Comparison of ENCODE assay signal across 8 cellular contexts in genomic region chr10:88582806-88583583, GRCh38. TPM values are rescaled to one million over a fixed set of nuclear protein-coding genes. Genes with fewer than 3 reads are reported as not detected.
DNase-seq lines count a peak whose midpoint lies in the region; ATAC-seq lines count a peak whose summit lies in the region.

Gene RNLS (minus strand): TSS chr10:88583318.

- H3K27me3 ChIP-seq in trophoblast cell (ENCODE audit: insufficient read depth, low read length) (no peaks in the 10 kb centered on the region), thymus (ENCODE audit: control insufficient read depth, insufficient read depth) (no peaks in the 10 kb centered on the region)

- peak within 1 kb of the TSS; percentile 83 for H3K4me3 ChIP-seq in trophoblast cell (ENCODE audit: low read depth, low read length)
- H3K4me3 ChIP-seq in thymus (ENCODE audit: low read length) = peak within 1 kb of the TSS; percentile 90

- H3K9me3 ChIP-seq in trophoblast cell (ENCODE audit: insufficient read depth, low read depth, low read length) (peaks cover 3% of the 10 kb centered on the region), thymus (ENCODE audit: control insufficient read depth) (no peaks in the 10 kb centered on the region)

- peak; percentile 82 for ATAC-seq in HG03442 (IDR thresholded peaks at IDR 0.05; ENCODE audit: unreplicated experiment)
- peak; percentile 96 to 97 for ATAC-seq in left cardiac atrium

- H4K8ac ChIP-seq in trophoblast cell (ENCODE audit: low read depth, low read length) = peak within 1 kb of the TSS; percentile 98

- H3K27ac ChIP-seq in adipose tissue (ENCODE audit: low read depth, low read length) = no peak within 1 kb of the TSS
- peak within 1 kb of the TSS; percentile 76 for H3K27ac ChIP-seq in trophoblast cell (ENCODE audit: low read depth, low read length)
- H3K27ac ChIP-seq in thymus (ENCODE audit: low read depth) = peak within 1 kb of the TSS; percentile 85

- peak within 1 kb of the TSS; percentile 51 for H2BK12ac ChIP-seq in trophoblast cell (ENCODE audit: low read length)

- peak within 1 kb of the TSS; percentile 96 for H3K9ac ChIP-seq in trophoblast cell (ENCODE audit: low read length)

- H3K79me1 ChIP-seq in trophoblast cell (ENCODE audit: low read length) = peaks cover 7% of the 10 kb centered on the region

- peak within 1 kb of the TSS; percentile 93 for H2AFZ ChIP-seq in trophoblast cell (ENCODE audit: insufficient read depth, low read length, poor library complexity)

- H3K79me2 ChIP-seq in trophoblast cell (ENCODE audit: control insufficient read depth, insufficient read depth, low read length, poor library complexity) = peaks cover 3% of the 10 kb centered on the region

- no peak within 1 kb of the TSS for H2AK5ac ChIP-seq in trophoblast cell (ENCODE audit: low read length)

- peak within 1 kb of the TSS; percentile 54 for H2BK5ac ChIP-seq in trophoblast cell (ENCODE audit: low read depth, low read length, poor library complexity)

- peaks cover 0 to 2% of the 10 kb centered on the region in 2 experiments for H3K4me1 ChIP-seq in trophoblast cell (ENCODE audit: control insufficient read depth in 1 of 2, insufficient read depth in 2 of 2, low read length in 2 of 2)
- H3K4me1 ChIP-seq in thymus (ENCODE audit: control insufficient read depth, insufficient read depth, low read length) = no peaks in the 10 kb centered on the region

- no peaks in the 10 kb centered on the region for H3K36me3 ChIP-seq in trophoblast cell (ENCODE audit: control insufficient read depth in 1 of 2, insufficient read depth in 2 of 2, low read length in 2 of 2)
- no peaks in the 10 kb centered on the region for H3K36me3 ChIP-seq in thymus (ENCODE audit: control insufficient read depth, insufficient read depth)

- H4K91ac ChIP-seq in trophoblast cell (ENCODE audit: low read depth, low read length) = peak within 1 kb of the TSS; percentile 85

- WGBS in adipose tissue, 3 donors = 2 to 4% (median 4%) methylated on average over 63 of the region's 63 CpGs
- WGBS in trophoblast cell (ENCODE audit: extremely low coverage, insufficient coverage, insufficient read length) = no CpG with 5 or more reads among the region's 63 CpGs
- 2% methylated on average over 63 of the region's 63 CpGs for WGBS in thymus

- peak within 1 kb of the TSS; percentile 71 for H3K18ac ChIP-seq in trophoblast cell (ENCODE audit: low read length)

- H4K12ac ChIP-seq in trophoblast cell (ENCODE audit: low read depth, low read length) = peak within 1 kb of the TSS; percentile 65

- DNase-seq in Ammon's horn (ENCODE audit: low spot score) (peak; percentile 80), GM19238 (ENCODE audit: insufficient read length, low spot score) (peak; percentile 40), SW 1271 (lab: John Stamatoyannopoulos, UW) (peak; percentile 5 to 62), left cardiac atrium (peak; percentile 79), trophoblast cell (peak; percentile 17 to 40)

- H3K4me2 ChIP-seq in trophoblast cell (ENCODE audit: low read length) = peak within 1 kb of the TSS; percentile 100

- no peak within 1 kb of the TSS for H3K23ac ChIP-seq in trophoblast cell (ENCODE audit: low read length)

- H3K4ac ChIP-seq in trophoblast cell (ENCODE audit: low read depth, low read length) = peak within 1 kb of the TSS; percentile 29

- intact Hi-C loops in left cardiac atrium (cut with DNase I) = loop anchor here in 1 of 2 donors (10.0 kb wide), 1 partner anchor 232 kb away; no protein-coding TSS in a partner anchor

- peak within 1 kb of the TSS; percentile 87 for H3K14ac ChIP-seq in trophoblast cell (ENCODE audit: low read length)

- H2BK120ac ChIP-seq in trophoblast cell (ENCODE audit: insufficient read depth, low read length, poor library complexity) = peak within 1 kb of the TSS; percentile 52

RNA-seq across cellular contexts. Expression of gene RNLS, which starts in this region (rescaled TPM):
- polyA plus RNA-seq in adipose tissue (10 to 100 TPM in 2 of 3 donors, 1 to 10 TPM in 1; 6.5 to 13.3 (median 10.8) TPM), thymus (5.0 TPM)
- total RNA-seq in left cardiac atrium = 10 to 100 TPM; 10.0 to 13.6 TPM
- polyA plus RNA-seq in trophoblast cell (2013) = 3.9 TPM in 2 replicates

Comparison
In these comparisons a context has a peak if more than half of its experiments do, and no peak if none do; other contexts are left out.
1. DNase-seq: peak in every context shown above with its lines; median percentile 80 in Ammon's horn; 79 in left cardiac atrium; 40 in GM19238; 34 in SW 1271; 28 in trophoblast cell.